ENCODE assay signal across 8 cellular contexts in genomic region chr10:69088801-69089501, GRCh38. TPM values are rescaled to one million over a fixed set of nuclear protein-coding genes. Genes with fewer than 3 reads are reported as not detected.
DNase-seq lines count a peak whose midpoint lies in the region; ATAC-seq and TF ChIP-seq lines count a peak whose summit lies in the region.

No MANE protein-coding gene starts in this region.

- no TSS peak for BruUV-seq in MCF 10A (replicated peaks; lab: Mats Ljungman, UMichigan)
- BruUV-seq in mammary epithelial cell (replicated peaks; lab: Mats Ljungman, UMichigan), result no TSS peak

- H3K27ac Mint-ChIP-seq in MCF 10A (ENCODE audit: low read depth, unreplicated experiment), result no peak overlapping the region

- H3K9me3 ChIP-seq in mammary epithelial cell (replicated peaks; ENCODE audit: insufficient read depth, low read length) (no peaks in the 10 kb centered on the region), subcutaneous abdominal adipose tissue (ENCODE audit: control insufficient read depth in 5 of 5, low read length in 5 of 5) (no peaks in the 10 kb centered on the region)

- in situ Hi-C loops in mammary epithelial cell (cut with MboI; ENCODE audit: low sequenced_read_pairs in 2 of 2), result no loop called here

- H3K4me1 ChIP-seq in mammary epithelial cell (ENCODE audit: insufficient read depth, low read length) (peaks cover 3% of the 10 kb centered on the region), subcutaneous abdominal adipose tissue (ENCODE audit: control insufficient read depth in 5 of 5, insufficient read depth in 5 of 5, low read length in 5 of 5) (peaks cover 0 to 39% (median 25%) of the 10 kb centered on the region in 5 donors)

- H3K27me3 Mint-ChIP-seq in MCF 10A (ENCODE audit: insufficient read depth, unreplicated experiment), result no peaks in the 10 kb centered on the region

- no peaks in the 10 kb centered on the region for H3K9me3 Mint-ChIP-seq in MCF 10A (ENCODE audit: unreplicated experiment)

- H3K79me2 ChIP-seq in mammary epithelial cell (ENCODE audit: insufficient read depth, low read length), result no peaks in the 10 kb centered on the region

- DNase-seq in MCF 10A (ENCODE audit: unreplicated experiment) (peak; percentile 38), mammary epithelial cell (no peak), T-helper 1 cell (peak in 4 of 5 donors; percentile 29 to 92 (median 50)), fibroblast of peridontal ligament (ENCODE audit: extremely low read depth) (peak; percentile 69), SHP77 treated with DMSO at 0.1 percent for 48 hours (lab: John Stamatoyannopoulos, UW) (no peak), NCI-H2029 (lab: John Stamatoyannopoulos, UW) (no peak)

- H3K27me3 ChIP-seq in mammary epithelial cell (ENCODE audit: insufficient read depth, low read length) (no peaks in the 10 kb centered on the region), subcutaneous abdominal adipose tissue (ENCODE audit: control insufficient read depth in 5 of 5, insufficient read depth in 4 of 5, low read length in 5 of 5) (no peaks in the 10 kb centered on the region)

- intact Hi-C loops in MCF 10A (cut with micrococcal nuclease), result no loop called here
- intact Hi-C loops in mammary epithelial cell (cut with micrococcal nuclease), result loop anchor here (5.0 to 10.0 kb wide), 2 partner anchors 42 to 294 kb away; no protein-coding TSS in a partner anchor

- dilution Hi-C loops in mammary epithelial cell (cut with HindIII; ENCODE audit: low sequenced_read_pairs), result no loop called here

- peaks cover 19% of the 10 kb centered on the region for H3K4me1 Mint-ChIP-seq in MCF 10A (ENCODE audit: insufficient read depth, unreplicated experiment)

- no peaks in the 10 kb centered on the region for H4K20me1 ChIP-seq in mammary epithelial cell (ENCODE audit: insufficient read depth, low read length)

- H3K9ac ChIP-seq in mammary epithelial cell (ENCODE audit: insufficient read depth, low read length) (no peak overlapping the region), subcutaneous abdominal adipose tissue (ENCODE audit: low read length in 5 of 5) (peak overlapping the region in 4 of 5 donors; percentile 58 to 84 (median 76))

- no peak overlapping the region for H3K4me3 Mint-ChIP-seq in MCF 10A (ENCODE audit: unreplicated experiment)

- no peak overlapping the region for H3K27ac ChIP-seq in mammary epithelial cell (ENCODE audit: insufficient read depth, low read depth, low read length)
- H3K27ac ChIP-seq in subcutaneous abdominal adipose tissue (ENCODE audit: low read depth, low read length), result peak overlapping the region; percentile 92

- H3K4me3 ChIP-seq in mammary epithelial cell (replicated peaks in 1 of 3; ENCODE audit: insufficient read depth in 1 of 3, low read depth in 2 of 3, low read length in 3 of 3), result no peak overlapping the region
- H3K4me3 ChIP-seq in subcutaneous abdominal adipose tissue (ENCODE audit: low read depth in 1 of 5, low read length in 5 of 5), result peak overlapping the region; percentile 59 to 84 (median 65)

- 94% methylated on average over 10 of the region's 10 CpGs for WGBS in mammary epithelial cell (ENCODE audit: low coverage, missing lambda C conversion rate)

- no peak overlapping the region for H2AFZ ChIP-seq in mammary epithelial cell (ENCODE audit: low read depth, low read length)

- no peak for ATAC-seq in HG03280 (IDR thresholded peaks at IDR 0.05; ENCODE audit: unreplicated experiment)

- TF ChIP-seq CTCF in MCF 10A (IDR thresholded peaks at IDR 0.05; ENCODE audit: unreplicated experiment) (no peak), mammary epithelial cell (conservative IDR thresholded peaks at IDR 0.05 in 1 of 2, IDR thresholded peaks at IDR 0.05 in 1 of 2; ENCODE audit: extremely low read depth in 1 of 2, insufficient read depth in 1 of 2, low read depth in 1 of 2, low read length in 2 of 2) (no peak)

- POLR2A ChIA-PET in MCF 10A (lab: Yijun Ruan, JAX), result no interaction called here

- CTCF ChIA-PET in MCF 10A (lab: Yijun Ruan, JAX) (no interaction called here), mammary epithelial cell (lab: Charles Lee; ENCODE audit: low non-redundant PET) (no interaction called here)

- peaks cover 7% of the 10 kb centered on the region for H3K36me3 Mint-ChIP-seq in MCF 10A (ENCODE audit: insufficient read depth, unreplicated experiment)

- H3K4me2 ChIP-seq in mammary epithelial cell (ENCODE audit: insufficient read depth, low read depth, low read length), result no peak overlapping the region

- H3K36me3 ChIP-seq in mammary epithelial cell (ENCODE audit: insufficient read depth, low read length) (no peaks in the 10 kb centered on the region), subcutaneous abdominal adipose tissue (ENCODE audit: control insufficient read depth in 5 of 5, insufficient read depth in 5 of 5, low read length in 5 of 5) (no peaks in the 10 kb centered on the region)

RNA-seq across cellular contexts. Expression of gene SRGN, which starts 1.0 kb away (rescaled TPM):
- total RNA-seq in MCF 10A (2022) (2.3 and 2.7 TPM in 2 replicates), mammary epithelial cell (1 to 10 TPM in 1 of 2 donors, under 1 TPM in 1; 0.92 to 1.0 TPM)
- polyA plus RNA-seq in mammary epithelial cell, result 2.0 TPM
- polyA minus RNA-seq in mammary epithelial cell, result not detected

RNA-seq across cellular contexts. Expression of gene VPS26A, which starts 35.0 kb away (rescaled TPM):
- total RNA-seq in MCF 10A (2022) (63.7 and 80.9 TPM in 2 replicates), mammary epithelial cell (10 to 100 TPM; 30.3 to 75.8 TPM)
- 17.5 TPM for polyA plus RNA-seq in mammary epithelial cell
- 33.5 TPM for polyA minus RNA-seq in mammary epithelial cell

Comparison
In these comparisons a context has a peak if more than half of its experiments do, and no peak if none do; other contexts are left out.
1. DNase-seq: peak in MCF 10A (single experiment), T-helper 1 cell (4 of 5) and fibroblast of peridontal ligament (single experiment); none in mammary epithelial cell (single experiment), SHP77 treated with DMSO at 0.1 percent for 48 hours (single experiment) and NCI-H2029 (single experiment).
2. H3K4me3 ChIP-seq: peak in subcutaneous abdominal adipose tissue (5 of 5); none in mammary epithelial cell (0 of 3).